Comparison of ENCODE assay signal across 7 cellular contexts in genomic region chr12:120121766-120122293, GRCh38. TPM values are rescaled to one million over a fixed set of nuclear protein-coding genes. Genes with fewer than 3 reads are reported as not detected.
DNase-seq lines count a peak whose midpoint lies in the region; ATAC-seq and TF ChIP-seq lines count a peak whose summit lies in the region.

No MANE protein-coding gene starts in this region.

- peaks cover 25% of the 10 kb centered on the region for H3K9me1 ChIP-seq in IMR-90 (ENCODE audit: insufficient read depth, low read length)

- H4K20me1 ChIP-seq in IMR-90 (ENCODE audit: insufficient read depth, low read length) = peaks cover 20% of the 10 kb centered on the region

- H3K79me1 ChIP-seq in IMR-90 (ENCODE audit: low read depth in 1 of 2, low read length in 2 of 2) = peaks cover 10 to 41% of the 10 kb centered on the region in 2 experiments

- H3K27ac Mint-ChIP-seq in memory B cell = peak overlapping the region; percentile 79

- no peak overlapping the region for H3K23ac ChIP-seq in IMR-90 (ENCODE audit: low read depth, low read length)

- TF ChIP-seq POLR2A in IMR-90 (IDR thresholded peaks at IDR 0.05; ENCODE audit: low read depth, low read length) = no peak

- peaks cover 40% of the 10 kb centered on the region for H3K4me1 Mint-ChIP-seq in memory B cell

- H2BK15ac ChIP-seq in IMR-90 (ENCODE audit: low read depth, low read length) = no peak overlapping the region

- H3K4me3 Mint-ChIP-seq in memory B cell = peak overlapping the region; percentile 30

- no peak overlapping the region for H3K14ac ChIP-seq in IMR-90 (replicated peaks; ENCODE audit: low read depth, low read length)

- no peak overlapping the region for H2BK5ac ChIP-seq in IMR-90 (ENCODE audit: low read depth, low read length, poor library complexity, severe bottlenecking)

- TF ChIP-seq CTCF in IMR-90 (conservative IDR thresholded peaks at IDR 0.05; ENCODE audit: low read depth, low read length) = no peak

- H3K27me3 ChIP-seq in IMR-90 (ENCODE audit: control insufficient read depth, insufficient read depth, low read length) = no peaks in the 10 kb centered on the region

- H3K27me3 Mint-ChIP-seq in memory B cell = no peaks in the 10 kb centered on the region

- H3K36me3 Mint-ChIP-seq in memory B cell = peaks cover 1% of the 10 kb centered on the region

- H2AK5ac ChIP-seq in IMR-90 (ENCODE audit: low read depth, low read length) = peak overlapping the region; percentile 39; the same call in 1 of the 2 replicates

- H2BK20ac ChIP-seq in IMR-90 (ENCODE audit: low read depth, low read length) = no peak overlapping the region

- dilution Hi-C loops in IMR-90 (cut with HindIII; ENCODE audit: low sequenced_read_pairs, unreplicated experiment) = no loop called here

- no peak overlapping the region for H3K27ac ChIP-seq in IMR-90 (ENCODE audit: insufficient read depth, low read length)

- H4K91ac ChIP-seq in IMR-90 (ENCODE audit: insufficient read depth, low read depth, low read length) = 0 out of 2 replicates have a peak overlapping the region, but pooled peaks have one; percentile 24

- H3K4ac ChIP-seq in IMR-90 (ENCODE audit: low read depth, low read length) = no peak overlapping the region; the same call in 1 of the 2 replicates

- H3K9me3 ChIP-seq in IMR-90 (ENCODE audit: control insufficient read depth, insufficient read depth, low read length) = no peaks in the 10 kb centered on the region

- no peak for TF ChIP-seq RAD21 in IMR-90 (IDR thresholded peaks at IDR 0.05; ENCODE audit: low read length)

- POLR2A ChIA-PET in IMR-90 (lab: Charles Lee; ENCODE audit: unreplicated experiment) = no interaction called here

- DNase-seq in IMR-90 (peak; percentile 13), memory B cell (ENCODE audit: low spot score in 2 of 2) (no peak), glomerular visceral epithelial cell (ENCODE audit: extremely low spot score) (no peak), hippocampal formation (lab: John Stamatoyannopoulos, UW) (no peak)

- no peak overlapping the region for H2AFZ ChIP-seq in IMR-90 (replicated peaks; ENCODE audit: low read length, poor library complexity)

- peak overlapping the region; percentile 22; the same call in 1 of the 2 replicates for H2BK120ac ChIP-seq in IMR-90 (ENCODE audit: low read depth, low read length)

- H2AK9ac ChIP-seq in IMR-90 (replicated peaks; ENCODE audit: low read depth, low read length, poor library complexity) = no peak overlapping the region

- in situ Hi-C loops in IMR-90 (cut with MboI; ENCODE audit: low sequenced_read_pairs) = loop anchor here (25.0 kb wide), 1 partner anchor 1760 kb away; the partner anchor contains the start of gene TAOK3

- H3K4me2 ChIP-seq in IMR-90 (ENCODE audit: low read depth, low read length) = no peak overlapping the region

- no CpG with 5 or more reads among the region's 4 CpGs for WGBS in IMR-90 (ENCODE audit: extremely low coverage in 2 of 2, insufficient read length in 1 of 2), 2 experiments

- CTCF ChIA-PET in IMR-90 (lab: Yijun Ruan, JAX) = no interaction called here

- intact Hi-C loops in IMR-90 (cut with micrococcal nuclease) = no loop called here

- H4K8ac ChIP-seq in IMR-90 (ENCODE audit: low read depth in 2 of 2, low read length in 2 of 2) = no peak overlapping the region

- no peak overlapping the region; the same call in 1 of the 2 replicates for H4K5ac ChIP-seq in IMR-90 (ENCODE audit: low read depth, low read length)

- H3K56ac ChIP-seq in IMR-90 (ENCODE audit: extremely low read depth, insufficient read depth, low read length) = no peak overlapping the region

- ATAC-seq in GM18873 (IDR thresholded peaks at IDR 0.05; ENCODE audit: low FRiP score, unreplicated experiment) (peak; percentile 40), GM21786 (IDR thresholded peaks at IDR 0.05; ENCODE audit: unreplicated experiment) (peak; percentile 41), IMR-90 (ENCODE audit: low read depth) (no peak), memory B cell (ENCODE audit: low read depth) (peak; percentile 31), HG02840 (IDR thresholded peaks at IDR 0.05; ENCODE audit: low FRiP score, unreplicated experiment) (no peak)

- H3K36me3 ChIP-seq in IMR-90 (ENCODE audit: control insufficient read depth, insufficient read depth, low read length) = peaks cover 12% of the 10 kb centered on the region

- H3K4me1 ChIP-seq in IMR-90 (ENCODE audit: control insufficient read depth, insufficient read depth, low read length) = peaks cover 16% of the 10 kb centered on the region

- H3K4me3 ChIP-seq in IMR-90 (ENCODE audit: insufficient read depth, low read depth, low read length) = no peak overlapping the region

- BruUV-seq in IMR-90 (replicated peaks; lab: Mats Ljungman, UMichigan) = no TSS peak

- no peak overlapping the region for H3K9ac ChIP-seq in IMR-90 (ENCODE audit: low read depth, low read length)

- no peaks in the 10 kb centered on the region for H3K9me3 Mint-ChIP-seq in memory B cell

- no peak overlapping the region for H3K18ac ChIP-seq in IMR-90 (ENCODE audit: low read depth, low read length)

TF ChIP-seq in IMR-90, 13 proteins besides CTCF, POLR2A, EP300 and RAD21:
- TF ChIP-seq RFX5 (IDR thresholded peaks at IDR 0.05; ENCODE audit: low read depth, low read length) (no peak), USF2 (IDR thresholded peaks at IDR 0.05; ENCODE audit: low read depth, low read length) (no peak)

RNA-seq across cellular contexts. Expression of gene RAB35, which starts 5.3 kb away (rescaled TPM):
- total RNA-seq in IMR-90 (2012; rRNA removed) = 32.6 and 35.0 TPM in 2 replicates
- 47.6 and 49.6 TPM in 2 replicates for polyA plus RNA-seq in IMR-90 (2012; rRNA removed)
- 31.2 and 45.6 TPM in 2 replicates for polyA plus RNA-seq in IMR-90 (2012; cell fraction: cytosol; rRNA removed)
- 64.2 and 73.1 TPM in 2 replicates for polyA plus RNA-seq in IMR-90 (2012; cell fraction: nucleus; rRNA removed; ENCODE audit: low replicate concordance)

Comparison
In these comparisons a context has a peak if more than half of its experiments do, and no peak if none do; other contexts are left out.
1. ATAC-seq: peak in GM18873 (single experiment), GM21786 (single experiment) and memory B cell (single experiment); none in IMR-90 (single experiment) and HG02840 (single experiment).